Comparison of ENCODE assay signal across 1 cellular context in genomic region chr16:27303256-27304100, GRCh38.
TF ChIP-seq lines count a peak whose summit lies in the region.

No MANE protein-coding gene starts in this region.

TF ChIP-seq in HepG2, 621 proteins besides CTCF, POLR2A, EP300 and RAD21:
- TF ChIP-seq SIX4 (CRISPR knock-in tag; IDR thresholded peaks at IDR 0.05) (no peak), HCFC1 (IDR thresholded peaks at IDR 0.05; ENCODE audit: low read depth, low read length) (no peak), ZNF781 (CRISPR knock-in tag; IDR thresholded peaks at IDR 0.05; ENCODE audit: borderline replicate concordance, not compliant biosample characterization) (no peak), POLR2AphosphoS2 (IDR thresholded peaks at IDR 0.05; ENCODE audit: low read depth, low read length) (no peak), PCBP1 (IDR thresholded peaks at IDR 0.05; ENCODE audit: borderline replicate concordance, low read depth, low read length) (no peak), RBM39 (IDR thresholded peaks at IDR 0.05; ENCODE audit: low read depth, low read length, poor library complexity, severe bottlenecking) (no peak), CEBPG (CRISPR knock-in tag; IDR thresholded peaks at IDR 0.05) (no peak), ZZZ3 (CRISPR knock-in tag; IDR thresholded peaks at IDR 0.05; ENCODE audit: borderline replicate concordance) (no peak), ZNF33A (CRISPR knock-in tag; IDR thresholded peaks at IDR 0.05; ENCODE audit: borderline replicate concordance) (no peak), ZNF644 (CRISPR knock-in tag; IDR thresholded peaks at IDR 0.05; ENCODE audit: low read depth) (no peak), NFYC (CRISPR knock-in tag; IDR thresholded peaks at IDR 0.05) (no peak), ZNF503 (CRISPR knock-in tag; IDR thresholded peaks at IDR 0.05) (no peak), TCF12 (IDR thresholded peaks at IDR 0.05) (no peak), TCF12 (CRISPR knock-in tag; IDR thresholded peaks at IDR 0.05) (no peak), EHMT2 (IDR thresholded peaks at IDR 0.05; ENCODE audit: borderline replicate concordance, low read depth, low read length) (no peak), ZNF75D (CRISPR knock-in tag; IDR thresholded peaks at IDR 0.05; ENCODE audit: borderline replicate concordance) (no peak), MAF1 (CRISPR knock-in tag; IDR thresholded peaks at IDR 0.05; ENCODE audit: borderline replicate concordance) (no peak), CCDC6 (CRISPR knock-in tag; IDR thresholded peaks at IDR 0.05) (no peak), DR1 (CRISPR knock-in tag; IDR thresholded peaks at IDR 0.05) (no peak)
- TF ChIP-seq, protein P1, sequence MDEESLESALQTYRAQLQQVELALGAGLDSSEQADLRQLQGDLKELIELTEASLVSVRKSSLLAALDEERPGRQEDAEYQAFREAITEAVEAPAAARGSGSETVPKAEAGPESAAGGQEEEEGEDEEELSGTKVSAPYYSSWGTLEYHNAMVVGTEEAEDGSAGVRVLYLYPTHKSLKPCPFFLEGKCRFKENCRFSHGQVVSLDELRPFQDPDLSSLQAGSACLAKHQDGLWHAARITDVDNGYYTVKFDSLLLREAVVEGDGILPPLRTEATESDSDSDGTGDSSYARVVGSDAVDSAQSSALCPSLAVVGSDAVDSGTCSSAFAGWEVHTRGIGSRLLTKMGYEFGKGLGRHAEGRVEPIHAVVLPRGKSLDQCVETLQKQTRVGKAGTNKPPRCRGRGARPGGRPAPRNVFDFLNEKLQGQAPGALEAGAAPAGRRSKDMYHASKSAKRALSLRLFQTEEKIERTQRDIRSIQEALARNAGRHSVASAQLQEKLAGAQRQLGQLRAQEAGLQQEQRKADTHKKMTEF (CRISPR knock-in tag; IDR thresholded peaks at IDR 0.05) = no peak
- TF ChIP-seq, protein P2, sequence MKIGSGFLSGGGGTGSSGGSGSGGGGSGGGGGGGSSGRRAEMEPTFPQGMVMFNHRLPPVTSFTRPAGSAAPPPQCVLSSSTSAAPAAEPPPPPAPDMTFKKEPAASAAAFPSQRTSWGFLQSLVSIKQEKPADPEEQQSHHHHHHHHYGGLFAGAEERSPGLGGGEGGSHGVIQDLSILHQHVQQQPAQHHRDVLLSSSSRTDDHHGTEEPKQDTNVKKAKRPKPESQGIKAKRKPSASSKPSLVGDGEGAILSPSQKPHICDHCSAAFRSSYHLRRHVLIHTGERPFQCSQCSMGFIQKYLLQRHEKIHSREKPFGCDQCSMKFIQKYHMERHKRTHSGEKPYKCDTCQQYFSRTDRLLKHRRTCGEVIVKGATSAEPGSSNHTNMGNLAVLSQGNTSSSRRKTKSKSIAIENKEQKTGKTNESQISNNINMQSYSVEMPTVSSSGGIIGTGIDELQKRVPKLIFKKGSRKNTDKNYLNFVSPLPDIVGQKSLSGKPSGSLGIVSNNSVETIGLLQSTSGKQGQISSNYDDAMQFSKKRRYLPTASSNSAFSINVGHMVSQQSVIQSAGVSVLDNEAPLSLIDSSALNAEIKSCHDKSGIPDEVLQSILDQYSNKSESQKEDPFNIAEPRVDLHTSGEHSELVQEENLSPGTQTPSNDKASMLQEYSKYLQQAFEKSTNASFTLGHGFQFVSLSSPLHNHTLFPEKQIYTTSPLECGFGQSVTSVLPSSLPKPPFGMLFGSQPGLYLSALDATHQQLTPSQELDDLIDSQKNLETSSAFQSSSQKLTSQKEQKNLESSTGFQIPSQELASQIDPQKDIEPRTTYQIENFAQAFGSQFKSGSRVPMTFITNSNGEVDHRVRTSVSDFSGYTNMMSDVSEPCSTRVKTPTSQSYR (CRISPR knock-in tag; IDR thresholded peaks at IDR 0.05; ENCODE audit: borderline replicate concordance) = no peak
